Comparison of ENCODE assay signal across 1 cellular context in genomic region chr17:45161288-45162021, GRCh38.
A peak's percentile ranks its signal among the peaks of the same experiment; 100 is the strongest.
TF ChIP-seq lines count a peak whose summit lies in the region.

TSS of gene HEXIM2 (plus strand) at chr17:45161875. CDS start at chr17:45162794, 919 bp downstream.

TF ChIP-seq in HepG2, 621 proteins besides CTCF, POLR2A, EP300 and RAD21 (continued from another document and continues in another):
- peak; percentile 48 for TF ChIP-seq MYPOP (CRISPR knock-in tag; IDR thresholded peaks at IDR 0.05)
- TF ChIP-seq ZNF570 (CRISPR knock-in tag; IDR thresholded peaks at IDR 0.05; ENCODE audit: borderline replicate concordance), result no peak; the same call in 1 of the 2 replicates
- TF ChIP-seq ZBTB26 (CRISPR knock-in tag; IDR thresholded peaks at IDR 0.05; ENCODE audit: borderline replicate concordance), result 0 out of 2 replicates have a peak, but pooled peaks have one; percentile 18
- TF ChIP-seq ZNF563 (CRISPR knock-in tag; IDR thresholded peaks at IDR 0.05), result peak; percentile 21; the same call in 1 of the 2 replicates
- TF ChIP-seq ATF5 (CRISPR knock-in tag; IDR thresholded peaks at IDR 0.05; ENCODE audit: low read depth), result peak; percentile 35; the same call in 1 of the 2 replicates
- TF ChIP-seq ZNF792 (CRISPR knock-in tag; IDR thresholded peaks at IDR 0.05), result no peak; the same call in 1 of the 2 replicates
- peak; percentile 8; the same call in 1 of the 2 replicates for TF ChIP-seq SRF (IDR thresholded peaks at IDR 0.05; ENCODE audit: low read depth, low read length)
- TF ChIP-seq ZNF879 (CRISPR knock-in tag; IDR thresholded peaks at IDR 0.05), result 0 out of 2 replicates have a peak, but pooled peaks have one; percentile 35
- no peak; the same call in none of the 2 replicates for TF ChIP-seq ZNF264 (CRISPR knock-in tag; IDR thresholded peaks at IDR 0.05)
- no peak for TF ChIP-seq MAFG (CRISPR knock-in tag; IDR thresholded peaks at IDR 0.05)
- TF ChIP-seq SIN3B (IDR thresholded peaks at IDR 0.05; ENCODE audit: low read length), result peak; percentile 37
- peak; percentile 99; the same call in 1 of the 2 replicates for TF ChIP-seq PCBP1 (IDR thresholded peaks at IDR 0.05; ENCODE audit: borderline replicate concordance, low read depth, low read length)
- TF ChIP-seq ZBTB2 (CRISPR knock-in tag; IDR thresholded peaks at IDR 0.05; ENCODE audit: low read depth), result peak; percentile 45; the same call in 1 of the 2 replicates
- TF ChIP-seq ZNF614 (CRISPR knock-in tag; IDR thresholded peaks at IDR 0.05; ENCODE audit: borderline replicate concordance), result peak; percentile 55; the same call in 1 of the 2 replicates
- TF ChIP-seq HMG20A (CRISPR knock-in tag; IDR thresholded peaks at IDR 0.05; ENCODE audit: borderline replicate concordance), result peak; percentile 68
- peak; percentile 89 for TF ChIP-seq GMEB1 (CRISPR knock-in tag; IDR thresholded peaks at IDR 0.05; ENCODE audit: borderline replicate concordance)
- peak; percentile 10; the same call in 1 of the 2 replicates for TF ChIP-seq ZNF142 (CRISPR knock-in tag; IDR thresholded peaks at IDR 0.05)
- no peak for TF ChIP-seq ZNF720 (CRISPR knock-in tag; IDR thresholded peaks at IDR 0.05)
- no peak for TF ChIP-seq MXD1 (CRISPR knock-in tag; IDR thresholded peaks at IDR 0.05)
- TF ChIP-seq SNAI1 (CRISPR knock-in tag; IDR thresholded peaks at IDR 0.05; ENCODE audit: borderline replicate concordance), result no peak
- peak; percentile 48 for TF ChIP-seq ARNTL (CRISPR knock-in tag; IDR thresholded peaks at IDR 0.05)
- peak; percentile 80 for TF ChIP-seq ATF2 (CRISPR knock-in tag; IDR thresholded peaks at IDR 0.05)
- TF ChIP-seq SMAD1 (CRISPR knock-in tag; IDR thresholded peaks at IDR 0.05; ENCODE audit: borderline replicate concordance, low read depth), result peak; percentile 75; the same call in 1 of the 2 replicates
- TF ChIP-seq KDM3A (CRISPR knock-in tag; IDR thresholded peaks at IDR 0.05; ENCODE audit: low read depth), result peak; percentile 95; the same call in 1 of the 2 replicates
- TF ChIP-seq GATA4 (IDR thresholded peaks at IDR 0.05; ENCODE audit: borderline replicate concordance, low read depth), result peak; percentile 81
- 0 out of 2 replicates have a peak, but pooled peaks have one; percentile 10 for TF ChIP-seq MLX (CRISPR knock-in tag; IDR thresholded peaks at IDR 0.05)
- peak; percentile 84; the same call in 1 of the 2 replicates for TF ChIP-seq NAIF1 (CRISPR knock-in tag; IDR thresholded peaks at IDR 0.05; ENCODE audit: borderline replicate concordance)
- TF ChIP-seq ZNF839 (CRISPR knock-in tag; IDR thresholded peaks at IDR 0.05; ENCODE audit: borderline replicate concordance), result 0 out of 2 replicates have a peak, but pooled peaks have one; percentile 12
- no peak for TF ChIP-seq TEAD3 (CRISPR knock-in tag; optimal IDR thresholded peaks at IDR 0.05; ENCODE audit: borderline replicate concordance)
- no peak for TF ChIP-seq CAMTA2 (CRISPR knock-in tag; IDR thresholded peaks at IDR 0.05; ENCODE audit: borderline replicate concordance)
- no peak for TF ChIP-seq ADNP (CRISPR knock-in tag; IDR thresholded peaks at IDR 0.05)
- no peak for TF ChIP-seq ZNF33A (CRISPR knock-in tag; IDR thresholded peaks at IDR 0.05; ENCODE audit: borderline replicate concordance)
- TF ChIP-seq HES4 (CRISPR knock-in tag; IDR thresholded peaks at IDR 0.05; ENCODE audit: borderline replicate concordance), result peak; percentile 93
- peak; percentile 66 for TF ChIP-seq SALL1 (CRISPR knock-in tag; IDR thresholded peaks at IDR 0.05)
- TF ChIP-seq ZNF20 (CRISPR knock-in tag; IDR thresholded peaks at IDR 0.05), result no peak
- TF ChIP-seq SMARCC2 (IDR thresholded peaks at IDR 0.05), result no peak
- TF ChIP-seq BATF2 (CRISPR knock-in tag; IDR thresholded peaks at IDR 0.05), result peak; percentile 29; the same call in 1 of the 2 replicates
- TF ChIP-seq TRAFD1 (CRISPR knock-in tag; IDR thresholded peaks at IDR 0.05; ENCODE audit: borderline replicate concordance), result no peak
- 0 out of 2 replicates have a peak, but pooled peaks have one; percentile 54 for TF ChIP-seq FOXO4 (CRISPR knock-in tag; conservative IDR thresholded peaks at IDR 0.05)
